In genomic region chr20:50513169-50514034, GRCh38 we compare ENCODE assay signal across 9 cellular contexts. TPM values are rescaled to one million over a fixed set of nuclear protein-coding genes. Genes with fewer than 3 reads are reported as not detected.
A peak's percentile ranks its signal among the peaks of the same experiment; 100 is the strongest.
DNase-seq lines count a peak whose midpoint lies in the region; ATAC-seq and TF ChIP-seq lines count a peak whose summit lies in the region.
"Had no signal": no experiment of that assay in that cellular context is flagged by ENCODE, and none has a peak within 500 bp of the region (broad histone marks: within the 10 kb centered on the region; RNA-seq: fewer than 3 reads in every experiment).

No MANE protein-coding gene starts in this region.

- H4K20me1 ChIP-seq in OCI-LY3 (ENCODE audit: insufficient read depth, low read length): peaks cover 26% of the 10 kb centered on the region

- H3K27me3 ChIP-seq in OCI-LY3 (ENCODE audit: low read depth, low read length): no peaks in the 10 kb centered on the region

- peaks cover 88% of the 10 kb centered on the region for H3K79me2 ChIP-seq in OCI-LY3 (ENCODE audit: low read length)

- peak overlapping the region; percentile 98 for H3K4me3 Mint-ChIP-seq in natural killer cell treated with Interleukin-12 subunit alpha and Interleukin-12 subunit beta and Interleukin-15 and Interleukin-18, amount 100 ng/mL, for 72 hours

- H3K27ac ChIP-seq in OCI-LY3 (ENCODE audit: low read length) (peak overlapping the region; percentile 92), coronary artery (peak overlapping the region; percentile 38 to 76)

- H3K27ac Mint-ChIP-seq in natural killer cell treated with Interleukin-12 subunit alpha and Interleukin-12 subunit beta and Interleukin-15 and Interleukin-18, amount 100 ng/mL, for 72 hours: peak overlapping the region; percentile 95 to 99

- H3K36me3 Mint-ChIP-seq in natural killer cell treated with Interleukin-12 subunit alpha and Interleukin-12 subunit beta and Interleukin-15 and Interleukin-18, amount 100 ng/mL, for 72 hours: peaks cover 12% of the 10 kb centered on the region

- no peak overlapping the region for H2AFZ ChIP-seq in OCI-LY3 (ENCODE audit: low read depth, low read length)

- TF ChIP-seq CTCF in OCI-LY3 (IDR thresholded peaks at IDR 0.05; ENCODE audit: low read depth, low read length) (no peak), coronary artery (IDR thresholded peaks at IDR 0.05) (no peak), GM20000 (IDR thresholded peaks at IDR 0.05; ENCODE audit: extremely low read depth, missing control alignments) (no peak)

- ATAC-seq in natural killer cell treated with Interleukin-12 subunit alpha and Interleukin-12 subunit beta and Interleukin-15 and Interleukin-18, amount 100 ng/mL, for 72 hours: no peak

- H3K9ac ChIP-seq in OCI-LY3 (ENCODE audit: low read length): peak overlapping the region; percentile 80

- H3K4me1 Mint-ChIP-seq in natural killer cell treated with Interleukin-12 subunit alpha and Interleukin-12 subunit beta and Interleukin-15 and Interleukin-18, amount 100 ng/mL, for 72 hours (ENCODE audit: low read depth in 2 of 2): peaks cover 71 to 74% of the 10 kb centered on the region in 2 donors

- H3K4me1 ChIP-seq in OCI-LY3 (ENCODE audit: low read length): peaks cover 54% of the 10 kb centered on the region

- H3K9me3 ChIP-seq in OCI-LY3 (ENCODE audit: insufficient read depth, low read length): no peaks in the 10 kb centered on the region

- DNase-seq in CD1c-positive myeloid dendritic cell (ENCODE audit: extremely low spot score) (peak; percentile 62), coronary artery (ENCODE audit: low spot score) (no peak), GM20000 (ENCODE audit: low spot score) (no peak), inferior parietal cortex (ENCODE audit: extremely low spot score) (no peak), AG08395 (ENCODE audit: low spot score) (no peak), NCI-H187 treated with DMSO at 0.1 percent for 48 hours (lab: John Stamatoyannopoulos, UW) (no peak)
- no peak for DNase-seq in natural killer cell treated with Interleukin-12 subunit alpha and Interleukin-12 subunit beta and Interleukin-15 and Interleukin-18, amount 100 ng/mL, for 72 hours (ENCODE audit: low spot score)
- DNase-seq: NCI-H774 had no signal

- peak overlapping the region; percentile 93 for H3K4me2 ChIP-seq in OCI-LY3 (ENCODE audit: low read length)

- H3K36me3 ChIP-seq in OCI-LY3 (replicated peaks; ENCODE audit: low read depth, low read length): peaks cover 46% of the 10 kb centered on the region

- peak overlapping the region; percentile 88 for H3K4me3 ChIP-seq in OCI-LY3 (ENCODE audit: low read length)
- H3K4me3 ChIP-seq in coronary artery: peak overlapping the region; percentile 36

- no peaks in the 10 kb centered on the region for H3K27me3 Mint-ChIP-seq in natural killer cell treated with Interleukin-12 subunit alpha and Interleukin-12 subunit beta and Interleukin-15 and Interleukin-18, amount 100 ng/mL, for 72 hours

- no peaks in the 10 kb centered on the region for H3K9me3 Mint-ChIP-seq in natural killer cell treated with Interleukin-12 subunit alpha and Interleukin-12 subunit beta and Interleukin-15 and Interleukin-18, amount 100 ng/mL, for 72 hours

RNA-seq across cellular contexts. Expression of gene PTPN1, which starts 3.2 kb away (rescaled TPM):
- total RNA-seq in natural killer cell treated with Interleukin-12 subunit alpha and Interleukin-12 subunit beta and Interleukin-15 and Interleukin-18, amount 100 ng/mL, for 72 hours: 100 to 1,000 TPM in 1 of 2 donors, 10 to 100 TPM in 1; 74.3 to 105 TPM
